2 cellular contexts compared by ENCODE assay signal in the genomic region with DNA sequence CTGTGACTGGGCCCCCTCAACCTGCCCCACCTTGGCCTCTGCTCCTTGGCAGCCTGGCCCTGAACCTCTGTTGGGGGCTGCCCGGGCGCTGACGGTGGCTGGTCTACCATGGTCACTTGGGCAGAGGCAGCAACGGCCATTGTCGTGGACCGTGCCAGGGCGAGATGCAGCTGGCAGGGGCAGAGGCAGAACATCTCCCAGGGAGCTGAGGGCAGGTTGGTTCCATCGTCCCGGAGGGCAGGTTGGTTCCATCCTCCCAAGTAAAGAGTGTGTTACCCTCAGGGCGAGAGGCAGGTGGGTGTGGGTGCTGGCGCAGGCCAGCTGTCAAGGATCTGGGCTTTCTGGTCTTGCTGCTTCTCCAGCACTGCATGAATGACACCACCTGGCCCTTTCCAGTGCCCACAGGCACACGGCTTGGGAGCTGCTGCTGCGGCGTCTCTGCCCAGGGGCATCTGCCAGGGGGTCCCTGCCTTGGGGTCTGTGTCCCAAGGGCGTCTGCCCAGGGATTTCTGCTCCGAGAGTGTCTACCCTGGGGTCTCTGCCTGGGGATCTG.
TF ChIP-seq lines count a peak whose summit lies in the region.

No MANE protein-coding gene starts in this region.

TF ChIP-seq in GM12891, 5 proteins besides CTCF, POLR2A, EP300 and RAD21:
- TF ChIP-seq POU2F2 (IDR thresholded peaks at IDR 0.05; ENCODE audit: low read depth, low read length), result no peak
- no peak for TF ChIP-seq SPI1 (IDR thresholded peaks at IDR 0.05; ENCODE audit: low read depth, low read length)
- no peak for TF ChIP-seq TAF1 (IDR thresholded peaks at IDR 0.05; ENCODE audit: low read depth, low read length)
- no peak for TF ChIP-seq POLR2AphosphoS5 (IDR thresholded peaks at IDR 0.05; ENCODE audit: low read depth, low read length)
- no peak for TF ChIP-seq PAX5 (IDR thresholded peaks at IDR 0.05; ENCODE audit: insufficient read depth, low read length, severe bottlenecking)

TF ChIP-seq in H1, 55 proteins besides CTCF, POLR2A, EP300 and RAD21:
- TF ChIP-seq CTBP2 (IDR thresholded peaks at IDR 0.05; ENCODE audit: borderline replicate concordance, insufficient read depth, insufficient read length, low read length), result no peak
TF ChIP-seq in H1: peak in this region for 0.
